In the genomic region with DNA sequence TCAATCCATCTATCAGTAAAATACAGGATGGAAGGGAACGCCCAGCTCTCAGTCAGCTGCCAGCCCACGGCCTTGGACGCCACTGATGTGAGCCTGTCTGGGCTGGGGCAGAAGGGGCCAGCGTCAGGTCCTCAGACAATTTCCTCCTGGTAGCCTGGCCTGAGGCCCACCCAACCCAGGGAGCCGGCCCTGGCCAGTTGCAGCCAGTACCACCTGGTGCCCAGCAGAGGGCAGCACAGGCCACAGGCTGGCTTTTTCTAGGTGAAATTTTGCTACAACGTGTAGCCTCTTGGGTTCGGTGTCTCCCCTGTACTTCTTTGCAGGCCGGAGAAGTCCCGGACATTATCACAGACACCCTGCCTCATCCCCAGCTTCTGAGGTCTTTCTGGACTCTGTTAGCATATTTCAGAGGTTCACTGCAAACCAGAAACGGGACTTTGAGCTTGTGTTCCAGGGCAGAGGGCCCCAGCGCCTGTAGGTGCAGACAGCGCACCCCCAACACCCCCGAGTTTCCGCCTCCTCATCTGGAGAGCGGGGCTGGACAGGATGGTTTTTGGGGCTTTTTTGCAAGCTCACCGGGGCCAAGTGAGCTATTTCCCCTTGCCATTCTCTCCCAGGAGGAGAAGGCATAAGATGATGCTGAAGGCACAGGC, we compare ENCODE assay signal across 8 cellular contexts. TPM values are rescaled to one million over a fixed set of nuclear protein-coding genes. Genes with fewer than 3 reads are reported as not detected.
DNase-seq lines count a peak whose midpoint lies in the region; ATAC-seq and TF ChIP-seq lines count a peak whose summit lies in the region.

No MANE protein-coding gene starts in this region.

- H3K4me3 Mint-ChIP-seq in activated CD8-positive, alpha-beta memory T cell treated with anti-CD3 and anti-CD28 coated beads, Interleukin-2, amount 10 ng/mL, durations not matched to agents 7 days and 5 days = no peak overlapping the region
- H3K4me3 Mint-ChIP-seq in stimulated activated effector memory CD8-positive, alpha-beta T cell treated with anti-CD3 and anti-CD28 coated beads, Interleukin-12 subunit alpha, Interleukin-12 subunit beta, amount 100 ng/mL, for 72 hours = no peak overlapping the region

- H3K36me3 Mint-ChIP-seq in activated CD8-positive, alpha-beta memory T cell treated with anti-CD3 and anti-CD28 coated beads, Interleukin-2, amount 10 ng/mL, durations not matched to agents 7 days and 5 days = no peaks in the 10 kb centered on the region
- H3K36me3 Mint-ChIP-seq in stimulated activated effector memory CD8-positive, alpha-beta T cell treated with anti-CD3 and anti-CD28 coated beads, Interleukin-12 subunit alpha, Interleukin-12 subunit beta, amount 100 ng/mL, for 72 hours = no peaks in the 10 kb centered on the region

- peaks cover 9% of the 10 kb centered on the region for H3K27me3 Mint-ChIP-seq in activated CD8-positive, alpha-beta memory T cell treated with anti-CD3 and anti-CD28 coated beads, Interleukin-2, amount 10 ng/mL, durations not matched to agents 7 days and 5 days

- peak; percentile 10 for DNase-seq in NCI-H1092 (lab: John Stamatoyannopoulos, UW)
- no peak for DNase-seq in NCI-H1092 treated with DMSO at 0.1 percent for 48 hours (lab: John Stamatoyannopoulos, UW)
- peak; percentile 69 for DNase-seq in NCI-H69 (lab: John Stamatoyannopoulos, UW)
- DNase-seq in activated CD8-positive, alpha-beta memory T cell treated with anti-CD3 and anti-CD28 coated beads, Interleukin-2, amount 10 ng/mL, durations not matched to agents 7 days and 5 days = peak; percentile 60
- DNase-seq in erythroblast (lab: John Stamatoyannopoulos, UW) = peak; percentile 44 to 66
- peak; percentile 67 for DNase-seq in mucosa of gallbladder (ENCODE audit: low spot score)
- peak; percentile 58 to 82 for DNase-seq in stimulated activated effector memory CD8-positive, alpha-beta T cell treated with anti-CD3 and anti-CD28 coated beads, Interleukin-12 subunit alpha, Interleukin-12 subunit beta, amount 100 ng/mL, for 72 hours (ENCODE audit: low spot score in 2 of 2)

- H3K4me1 Mint-ChIP-seq in activated CD8-positive, alpha-beta memory T cell treated with anti-CD3 and anti-CD28 coated beads, Interleukin-2, amount 10 ng/mL, durations not matched to agents 7 days and 5 days = no peaks in the 10 kb centered on the region
- no peaks in the 10 kb centered on the region for H3K4me1 Mint-ChIP-seq in stimulated activated effector memory CD8-positive, alpha-beta T cell treated with anti-CD3 and anti-CD28 coated beads, Interleukin-12 subunit alpha, Interleukin-12 subunit beta, amount 100 ng/mL, for 72 hours

- H3K9me3 Mint-ChIP-seq in activated CD8-positive, alpha-beta memory T cell treated with anti-CD3 and anti-CD28 coated beads, Interleukin-2, amount 10 ng/mL, durations not matched to agents 7 days and 5 days (ENCODE audit: low read depth) = no peaks in the 10 kb centered on the region
- no peaks in the 10 kb centered on the region for H3K9me3 Mint-ChIP-seq in stimulated activated effector memory CD8-positive, alpha-beta T cell treated with anti-CD3 and anti-CD28 coated beads, Interleukin-12 subunit alpha, Interleukin-12 subunit beta, amount 100 ng/mL, for 72 hours

- CTCF ChIA-PET in activated CD8-positive, alpha-beta memory T cell treated with anti-CD3 and anti-CD28 coated beads, Interleukin-2, amount 10 ng/mL, durations not matched to agents 7 days and 5 days (lab: Charles Lee) = interaction anchor here (0.6 to 5.7 kb wide), 29 partner anchors 8 to 364 kb away, joined by 3 to 73 read pairs (median 5); no protein-coding TSS in a partner anchor

- peak; percentile 71 for ATAC-seq in HG02623 (IDR thresholded peaks at IDR 0.05; ENCODE audit: unreplicated experiment)
- ATAC-seq in activated CD8-positive, alpha-beta memory T cell treated with anti-CD3 and anti-CD28 coated beads, Interleukin-2, amount 10 ng/mL, durations not matched to agents 7 days and 5 days = peak; percentile 78
- peak; percentile 63 for ATAC-seq in stimulated activated effector memory CD8-positive, alpha-beta T cell treated with anti-CD3 and anti-CD28 coated beads, Interleukin-12 subunit alpha, Interleukin-12 subunit beta, amount 100 ng/mL, for 72 hours

- TF ChIP-seq POLR2A in erythroblast (IDR thresholded peaks at IDR 0.05; ENCODE audit: low read length) = no peak

- no peak overlapping the region for H3K27ac Mint-ChIP-seq in activated CD8-positive, alpha-beta memory T cell treated with anti-CD3 and anti-CD28 coated beads, Interleukin-2, amount 10 ng/mL, durations not matched to agents 7 days and 5 days
- no peak overlapping the region for H3K27ac Mint-ChIP-seq in stimulated activated effector memory CD8-positive, alpha-beta T cell treated with anti-CD3 and anti-CD28 coated beads, Interleukin-12 subunit alpha, Interleukin-12 subunit beta, amount 100 ng/mL, for 72 hours

RNA-seq across cellular contexts. Expression of a gene that starts 45.9 kb away (rescaled TPM):
- total RNA-seq in activated CD8-positive, alpha-beta memory T cell treated with anti-CD3 and anti-CD28 coated beads, Interleukin-2, amount 10 ng/mL, durations not matched to agents 7 days and 5 days = not detected
- 20.9 TPM for total RNA-seq in mucosa of gallbladder

Comparison
In these comparisons a context has a peak if more than half of its experiments do, and no peak if none do; other contexts are left out.
1. RNA of a gene that starts 45.9 kb away (total RNA-seq): 20.9 TPM in mucosa of gallbladder (single experiment); not detected in activated CD8-positive, alpha-beta memory T cell treated with anti-CD3 and anti-CD28 coated beads, Interleukin-2, amount 10 ng/mL, durations not matched to agents 7 days and 5 days; every median in the first group is over 10 times any median in the second.
2. Peak in every context shown above with its lines, with median percentiles within 50 percentile points of each other: ATAC-seq.